ENCODE assay signal across 28 cellular contexts in the genomic region with DNA sequence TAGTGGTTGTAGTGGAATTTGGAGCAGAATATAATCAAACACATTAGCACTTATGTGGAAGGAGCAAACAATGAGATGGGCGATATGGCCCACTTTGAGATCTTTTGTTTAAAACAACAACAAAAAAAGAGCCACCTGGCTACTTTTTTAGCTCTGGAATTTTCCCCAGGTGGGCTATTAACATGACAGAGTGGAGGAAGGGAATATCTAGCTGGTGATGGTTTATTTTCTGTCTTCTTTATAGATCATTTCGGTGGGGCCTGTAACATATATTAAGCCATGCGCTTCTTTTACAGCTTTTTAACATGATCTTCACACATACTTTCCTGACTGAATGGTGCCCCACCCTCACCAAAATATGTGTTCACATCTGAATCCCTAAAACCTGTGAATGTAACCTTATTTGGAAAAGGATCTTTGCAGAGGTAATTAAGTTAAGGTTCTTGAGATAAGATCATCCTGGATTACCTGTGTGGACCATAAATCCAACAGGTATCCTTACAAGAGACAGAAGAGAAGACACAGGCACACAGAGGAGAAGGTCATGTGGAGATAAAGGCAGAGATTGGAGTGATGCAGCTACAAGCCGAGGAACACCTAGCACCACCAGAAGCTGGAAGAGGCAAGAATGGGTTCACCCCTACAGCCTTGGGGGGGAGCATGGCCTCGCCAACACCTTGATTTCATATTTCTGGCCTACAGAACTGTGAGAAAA. TPM values are rescaled to one million over a fixed set of nuclear protein-coding genes. Genes with fewer than 3 reads are reported as not detected.
DNase-seq lines count a peak whose midpoint lies in the region; ATAC-seq, FAIRE-seq and TF ChIP-seq lines count a peak whose summit lies in the region.
"Had no signal": no experiment of that assay in that cellular context is flagged by ENCODE, and none has a peak within 500 bp of the region (broad histone marks: within the 10 kb centered on the region; RNA-seq: fewer than 3 reads in every experiment).

No MANE protein-coding gene starts in this region.

- H3K4me1 Mint-ChIP-seq in H9 (peaks cover 22 to 30% of the 10 kb centered on the region in 2 experiments), astrocyte (ENCODE audit: low read depth, unreplicated experiment) (peaks cover 18% of the 10 kb centered on the region)
- H3K4me1 Mint-ChIP-seq: nephron progenitor cell had no signal

- peak overlapping the region; percentile 59 for H3K18ac ChIP-seq in H9 (ENCODE audit: insufficient read length, low read depth, low read length)

- H3K9me3 Mint-ChIP-seq in H9 (peaks cover 37 to 38% of the 10 kb centered on the region in 2 experiments), astrocyte (ENCODE audit: unreplicated experiment) (peaks cover 17% of the 10 kb centered on the region)

- H3K36me3 ChIP-seq in astrocyte (ENCODE audit: insufficient read depth, low read length) (no peaks in the 10 kb centered on the region), neuron (ENCODE audit: insufficient read depth, low read length) (no peaks in the 10 kb centered on the region)
- H3K36me3 ChIP-seq: adrenal gland, BLaER1, colonic mucosa, esophagus squamous epithelium, prostate gland, vagina had no signal

- peak overlapping the region; percentile 51 for H3K56ac ChIP-seq in H9 (ENCODE audit: insufficient read length, low read depth, low read length)

- FAIRE-seq in astrocyte (lab: Jason Lieb, UNC) = peak; percentile 20
- FAIRE-seq: frontal cortex, GM12878, HepG2 had no signal

- H3K9ac ChIP-seq in H9 (ENCODE audit: extremely low read depth, insufficient read length, low read length) (no peak overlapping the region), astrocyte (ENCODE audit: low read length) (no peak overlapping the region)
- H3K9ac ChIP-seq: BLaER1 had no signal

- TF ChIP-seq CTCF in H9 (conservative IDR thresholded peaks at IDR 0.05) (no peak), astrocyte (IDR thresholded peaks at IDR 0.05; ENCODE audit: insufficient read depth, low read depth, low read length) (no peak)

- H3K23ac ChIP-seq in H9 (ENCODE audit: insufficient read length, low read depth, low read length) = no peak overlapping the region

- H4K20me1 ChIP-seq in H9 (ENCODE audit: control insufficient read depth, insufficient read depth, insufficient read length) (no peaks in the 10 kb centered on the region), astrocyte (ENCODE audit: insufficient read depth, low read length) (no peaks in the 10 kb centered on the region)
- H4K20me1 ChIP-seq: BLaER1 had no signal

- DNase-seq in H9 (no peak), astrocyte (ENCODE audit: low read depth) (no peak), iPS-NIHi11 (ENCODE audit: low spot score) (peak; percentile 22)
- DNase-seq in activated effector memory CD4-positive, alpha-beta T cell treated with Interleukin-2 at 50 U/mL for 16 hours = no peak
- DNase-seq: activated CD4-positive, alpha-beta T cell treated with anti-CD3 and anti-CD28 coated beads for 48 hours; activated naive CD4-positive, alpha-beta T cell treated with Interleukin-2 at 50 U/mL for 16 hours; activated T-cell treated with anti-CD3 and anti-CD28 coated beads, Interleukin-2, amount 50 U/mL, for 4 hours; adrenal gland; colonic mucosa; COR-L47; DND-41; esophagus squamous epithelium; Kasumi-1; midbrain; NCI-H2171 treated with DMSO at 0.1 percent for 48 hours; NCI-H526 treated with DMSO at 0.1 percent for 48 hours; nephron progenitor cell; substantia nigra had no signal

- H3K79me2 ChIP-seq in H9 (ENCODE audit: insufficient read depth, low read length) (no peaks in the 10 kb centered on the region), astrocyte (ENCODE audit: insufficient read depth, low read length) (no peaks in the 10 kb centered on the region)

- H3K4me2 ChIP-seq in H9 (ENCODE audit: insufficient read depth, insufficient read length, low read length) (peak overlapping the region; percentile 1), astrocyte (ENCODE audit: low read length) (peak overlapping the region; percentile 10)
- H3K4me2 ChIP-seq: BLaER1 had no signal

- peaks cover 24 to 52% (median 32%) of the 10 kb centered on the region in 3 experiments for H3K36me3 Mint-ChIP-seq in H9 (ENCODE audit: insufficient read depth in 1 of 3, low read depth in 3 of 3)
- H3K36me3 Mint-ChIP-seq in astrocyte (ENCODE audit: low read depth, unreplicated experiment) = peaks cover 3% of the 10 kb centered on the region

- H3K4me3 ChIP-seq in astrocyte (ENCODE audit: insufficient read depth, low read depth, low read length) = no peak overlapping the region
- no peak overlapping the region for H3K4me3 ChIP-seq in neuron (ENCODE audit: low read length)
- H3K4me3 ChIP-seq: adrenal gland, BLaER1, colonic mucosa, esophagus squamous epithelium, GM12878, prostate gland, vagina had no signal

- WGBS in H9 (ENCODE audit: extremely low coverage, insufficient read length, low lambda C conversion rate) = no CpG with 5 or more reads among the region's 5 CpGs

- H3K4me1 ChIP-seq in H9 (ENCODE audit: insufficient read depth, low read length) = peaks cover 11% of the 10 kb centered on the region
- peaks cover 14% of the 10 kb centered on the region for H3K4me1 ChIP-seq in astrocyte (ENCODE audit: insufficient read depth, low read length)
- H3K4me1 ChIP-seq in neuron (ENCODE audit: insufficient read depth, low read length) = peaks cover 13% of the 10 kb centered on the region
- H3K4me1 ChIP-seq: adrenal gland, BLaER1, colonic mucosa, prostate gland, vagina had no signal

- H3K9me3 ChIP-seq in H9 (ENCODE audit: control insufficient read depth, low read depth, low read length) = peaks cover 14% of the 10 kb centered on the region
- H3K9me3 ChIP-seq in astrocyte (ENCODE audit: insufficient read depth, low read depth, low read length) = peaks cover 9% of the 10 kb centered on the region
- H3K9me3 ChIP-seq in neuron (ENCODE audit: low read length) = peaks cover 2% of the 10 kb centered on the region
- H3K9me3 ChIP-seq: adrenal gland, colonic mucosa, prostate gland, vagina had no signal

- no peak overlapping the region for H2BK15ac ChIP-seq in H9 (ENCODE audit: low read depth, low read length)

- peak overlapping the region; percentile 1 for H2BK120ac ChIP-seq in H9 (ENCODE audit: low read depth, low read length, poor library complexity, severe bottlenecking)

- H3K79me1 ChIP-seq in H9 (ENCODE audit: insufficient read depth, low read depth, low read length, poor library complexity, severe bottlenecking) = no peaks in the 10 kb centered on the region

- no peak overlapping the region; the same call in 1 of the 2 replicates for H3K14ac ChIP-seq in H9 (ENCODE audit: insufficient read depth, low read length)

- peak overlapping the region; percentile 12 for H4K91ac ChIP-seq in H9 (ENCODE audit: insufficient read length, low read depth, low read length)

- peak overlapping the region; percentile 89 for H3K27ac ChIP-seq in H9 (ENCODE audit: insufficient read length, low read depth, low read length)
- peak overlapping the region; percentile 23 for H3K27ac ChIP-seq in astrocyte (ENCODE audit: low read depth, low read length)
- H3K27ac ChIP-seq: adrenal gland, BLaER1, colonic mucosa, esophagus squamous epithelium, prostate gland, vagina had no signal

- H3K4ac ChIP-seq in H9 (ENCODE audit: low read depth, low read length) = no peak overlapping the region

- no peak overlapping the region for H2BK20ac ChIP-seq in H9 (ENCODE audit: low read depth, low read length, poor library complexity, severe bottlenecking)

- peak overlapping the region; percentile 94 for H2BK12ac ChIP-seq in H9 (ENCODE audit: insufficient read length, low read depth, low read length)

- peak overlapping the region; percentile 93 for H2AK5ac ChIP-seq in H9 (ENCODE audit: insufficient read length, low read length)

- peak overlapping the region; percentile 1 for H3T11ph ChIP-seq in H9 (ENCODE audit: low read length)

- H3K27ac Mint-ChIP-seq in H9 = peak overlapping the region; percentile 94 to 100 (median 97)
- H3K27ac Mint-ChIP-seq in astrocyte (ENCODE audit: unreplicated experiment) = peak overlapping the region; percentile 88
- H3K27ac Mint-ChIP-seq: nephron progenitor cell had no signal

- H3K27me3 ChIP-seq in H9 (ENCODE audit: insufficient read depth, low read length) (no peaks in the 10 kb centered on the region), astrocyte (ENCODE audit: insufficient read depth, low read length) (no peaks in the 10 kb centered on the region), neuron (ENCODE audit: insufficient read depth, low read length) (no peaks in the 10 kb centered on the region)
- H3K27me3 ChIP-seq: adrenal gland, BLaER1, colonic mucosa, esophagus squamous epithelium, vagina had no signal

- H3K4me3 Mint-ChIP-seq in H9 = no peak overlapping the region; a peak in 1 of 5 replicates
- no peak overlapping the region for H3K4me3 Mint-ChIP-seq in astrocyte (ENCODE audit: unreplicated experiment)
- H3K4me3 Mint-ChIP-seq: activated T-cell treated with anti-CD3 and anti-CD28 coated beads, Interleukin-2, amount 50 U/mL, for 4 hours; nephron progenitor cell had no signal

- H2AFZ ChIP-seq in H9 (ENCODE audit: low read length) = no peak overlapping the region
- H2AFZ ChIP-seq in astrocyte (ENCODE audit: low read depth, low read length) = no peak overlapping the region
- H2AFZ ChIP-seq in neuron (ENCODE audit: low read depth, low read length) = peak overlapping the region; percentile 39

- no peak overlapping the region for H4K8ac ChIP-seq in H9 (replicated peaks; ENCODE audit: insufficient read length, low read depth, low read length)

- no peaks in the 10 kb centered on the region for H3K23me2 ChIP-seq in H9 (ENCODE audit: insufficient read length, low read depth, low read length, poor library complexity, severe bottlenecking)

- peak overlapping the region; percentile 92 for H2BK5ac ChIP-seq in H9 (ENCODE audit: insufficient read length, low read length)

- H4K5ac ChIP-seq in H9 (ENCODE audit: insufficient read length, low read depth, low read length) = peak overlapping the region; percentile 50

- ATAC-seq in HG02588 (IDR thresholded peaks at IDR 0.05; ENCODE audit: unreplicated experiment) (no peak), HG03097 (IDR thresholded peaks at IDR 0.05; ENCODE audit: low FRiP score, unreplicated experiment) (no peak), HG02870 (IDR thresholded peaks at IDR 0.05; ENCODE audit: unreplicated experiment) (no peak)
- ATAC-seq: activated T-cell treated with anti-CD3 and anti-CD28 coated beads, Interleukin-2, amount 50 U/mL, for 4 hours; GM12878; HepG2 had no signal

- H3K27me3 Mint-ChIP-seq in H9 (ENCODE audit: low read depth) (no peaks in the 10 kb centered on the region), astrocyte (ENCODE audit: low read depth, unreplicated experiment) (no peaks in the 10 kb centered on the region)

RNA-seq across cellular contexts. Expression of gene ENTREP1, which starts 16.6 kb away (rescaled TPM):
- total RNA-seq in H9 (2021) = 21.3 and 21.8 TPM in 2 replicates
- 2.0 and 3.4 TPM in 2 replicates for total RNA-seq in astrocyte
- total RNA-seq: GM12878, HepG2 had no signal
